21 cellular contexts compared by ENCODE assay signal in the genomic region with DNA sequence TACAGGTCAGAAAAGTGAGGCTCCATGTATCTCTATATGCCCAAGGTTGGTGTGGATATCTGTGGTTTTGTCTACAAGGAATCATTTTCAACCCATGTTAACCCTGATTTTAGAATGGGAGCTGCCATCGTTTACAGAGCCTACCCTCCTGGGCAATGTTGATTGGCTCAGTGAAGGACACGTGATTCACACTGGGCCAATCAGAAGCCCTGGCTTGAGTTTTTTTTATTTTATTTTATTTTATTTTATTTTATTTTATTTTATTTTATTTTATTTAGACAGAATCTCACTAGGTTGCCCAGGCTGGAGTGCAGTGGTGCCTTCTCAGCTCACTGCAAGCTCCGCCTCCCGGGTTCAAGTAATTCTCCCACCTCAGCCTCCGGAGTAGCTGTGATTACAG. TPM values are rescaled to one million over a fixed set of nuclear protein-coding genes. Genes with fewer than 3 reads are reported as not detected.
DNase-seq lines count a peak whose midpoint lies in the region; ATAC-seq, FAIRE-seq and TF ChIP-seq lines count a peak whose summit lies in the region.
"Had no signal": no experiment of that assay in that cellular context is flagged by ENCODE, and none has a peak within 500 bp of the region (broad histone marks: within the 10 kb centered on the region; RNA-seq: fewer than 3 reads in every experiment).

No MANE protein-coding gene starts in this region.

- no peak overlapping the region for H3K4me3 Mint-ChIP-seq in glutamatergic neuron (ENCODE audit: unreplicated experiment)
- H3K4me3 Mint-ChIP-seq: CD14-positive monocyte; CD4-positive, alpha-beta T cell; CD8-positive, alpha-beta memory T cell; H9; HFFc6 had no signal

- no peak for ATAC-seq in K562
- no peak for ATAC-seq in gastrocnemius medialis
- ATAC-seq: A549, GM12878 had no signal

- H3K4me2 ChIP-seq in BLaER1 treated with 17β-estradiol and CSF1 and Interleukin-3, amounts not matched to agents 10 nM and 100 nM = peak overlapping the region in 6 of 11 experiments; percentile 75 to 87 (median 83); a peak in 8 of 22 replicates
- H3K4me2 ChIP-seq in K562 (ENCODE audit: insufficient read depth, low read length) = no peak overlapping the region
- H3K4me2 ChIP-seq: A549 had no signal

- no peaks in the 10 kb centered on the region for H3K36me3 Mint-ChIP-seq in glutamatergic neuron (ENCODE audit: unreplicated experiment)
- H3K36me3 Mint-ChIP-seq: CD14-positive monocyte had no signal

- peaks cover 13 to 20% (median 18%) of the 10 kb centered on the region in 11 experiments for H3K9me3 ChIP-seq in BLaER1 treated with 17β-estradiol and CSF1 and Interleukin-3, amounts not matched to agents 10 nM and 100 nM (replicated peaks in 1 of 11)
- H3K9me3 ChIP-seq in K562 (replicated peaks; ENCODE audit: control insufficient read depth, insufficient read depth, low read depth, low read length) = no peaks in the 10 kb centered on the region
- H3K9me3 ChIP-seq in gastrocnemius medialis = no peaks in the 10 kb centered on the region
- H3K9me3 ChIP-seq in ascending aorta = no peaks in the 10 kb centered on the region
- H3K9me3 ChIP-seq: A549 had no signal

- POLR2A ChIA-PET in K562 (lab: Yijun Ruan, JAX) = interaction anchor here (0.6 to 1.1 kb wide), 4 partner anchors 9 to 1997 kb away, joined by 3 read pairs; no protein-coding TSS in a partner anchor

- peaks cover 57% of the 10 kb centered on the region for H3K4me1 Mint-ChIP-seq in glutamatergic neuron (ENCODE audit: low read depth, unreplicated experiment)
- H3K4me1 Mint-ChIP-seq: CD14-positive monocyte had no signal

- H3K27ac Mint-ChIP-seq in glutamatergic neuron (ENCODE audit: unreplicated experiment) = peak overlapping the region; percentile 29
- H3K27ac Mint-ChIP-seq: CD14-positive monocyte; CD4-positive, alpha-beta T cell; CD8-positive, alpha-beta memory T cell; H9; HFFc6 had no signal

- H3K9me3 Mint-ChIP-seq in glutamatergic neuron (ENCODE audit: unreplicated experiment) = peaks cover 25% of the 10 kb centered on the region
- H3K9me3 Mint-ChIP-seq: CD4-positive, alpha-beta T cell had no signal

- H3K9me1 ChIP-seq in K562 (ENCODE audit: control insufficient read depth, insufficient read depth, low read length) = no peaks in the 10 kb centered on the region

- H2AFZ ChIP-seq in K562 (ENCODE audit: low read depth, low read length) = no peak overlapping the region
- H2AFZ ChIP-seq: GM23248 had no signal

- FAIRE-seq in K562 (lab: Jason Lieb, UNC) (no peak), HTR-8/SVneo (lab: Jason Lieb, UNC) (no peak)
- FAIRE-seq: A549, D721Med, GM12878, GM19239 had no signal

- no TSS peak for BruUV-seq in K562 (replicated peaks; lab: Mats Ljungman, UMichigan)

- H3K27me3 Mint-ChIP-seq in glutamatergic neuron (ENCODE audit: unreplicated experiment) = peaks cover 26% of the 10 kb centered on the region

- no peak for TF ChIP-seq RAD21 in K562 (CRISPR knock-in tag; conservative IDR thresholded peaks at IDR 0.05 in 1 of 2, IDR thresholded peaks at IDR 0.05 in 1 of 2)

- peak in 3 of 4 experiments; percentile 77 to 90 (median 88) for DNase-seq in K562 (ENCODE audit: extremely low read depth in 1 of 4, low spot score in 3 of 4)
- no peak for DNase-seq in glutamatergic neuron
- no peak for DNase-seq in gastrocnemius medialis
- no peak for DNase-seq in HTR-8/SVneo (ENCODE audit: insufficient read length, low spot score)
- no peak for DNase-seq in ascending aorta (ENCODE audit: low spot score in 2 of 2)
- no peak for DNase-seq in activated naive CD4-positive, alpha-beta T cell treated with Interleukin-2 at 50 U/mL for 16 hours
- DNase-seq: 8988T; CD4-positive, alpha-beta T cell; CD8-positive, alpha-beta memory T cell; DMS 273 treated with DMSO at 0.1 percent for 48 hours; EL; GDM1; GM23248; H9; HFFc6 had no signal

- H4K20me1 ChIP-seq in BLaER1 treated with 17β-estradiol and CSF1 and Interleukin-3, amounts not matched to agents 10 nM and 100 nM = peaks cover 0 to 6% (median 0%) of the 10 kb centered on the region in 11 experiments; a peak in 1 of 22 replicates
- H4K20me1 ChIP-seq in K562 (replicated peaks; ENCODE audit: control insufficient read depth, insufficient read depth, low read length) = 0 out of 2 replicates have a peak, but pooled peaks cover 4% of the 10 kb centered on the region

- WGBS in K562 (ENCODE audit: insufficient coverage, low coverage, missing lambda C conversion rate) = 17% methylated on average over 5 of the region's 5 CpGs

- CTCF ChIA-PET in K562 (lab: Yijun Ruan, JAX; ENCODE audit: low intra/inter-chr PET ratio) = no interaction called here

- intact Hi-C loops in K562 (cut with micrococcal nuclease) = no loop called here
- intact Hi-C loops in gastrocnemius medialis (cut with DNase I; ENCODE audit: low total_unique reads) = loop anchor here (2.0 kb wide), 1 partner anchor 26 kb away; no protein-coding TSS in a partner anchor
- intact Hi-C loops in ascending aorta (cut with DNase I) = no loop called here

- TF ChIP-seq POLR2A in K562 (conservative IDR thresholded peaks at IDR 0.05) (no peak), gastrocnemius medialis (IDR thresholded peaks at IDR 0.05) (no peak)

- H3K27ac ChIP-seq in BLaER1 treated with 17β-estradiol and CSF1 and Interleukin-3, amounts not matched to agents 10 nM and 100 nM = no peak overlapping the region
- no peak overlapping the region for H3K27ac ChIP-seq in K562 (ENCODE audit: extremely low read depth, low read depth, low read length)
- H3K27ac ChIP-seq in gastrocnemius medialis = peak overlapping the region in 3 of 4 donors; percentile 76 to 81 (median 79)
- no peak overlapping the region for H3K27ac ChIP-seq in ascending aorta
- H3K27ac ChIP-seq: A549, GM23248 had no signal

- H3K36me3 ChIP-seq in BLaER1 treated with 17β-estradiol and CSF1 and Interleukin-3, amounts not matched to agents 10 nM and 100 nM = 0 out of 22 replicates have a peak, but pooled peaks cover 0 to 4% (median 0%) of the 10 kb centered on the region in 11 experiments
- H3K36me3 ChIP-seq in K562 (ENCODE audit: control insufficient read depth, insufficient read depth, low read length) = no peaks in the 10 kb centered on the region
- no peaks in the 10 kb centered on the region for H3K36me3 ChIP-seq in gastrocnemius medialis
- no peaks in the 10 kb centered on the region for H3K36me3 ChIP-seq in ascending aorta

- no peak overlapping the region for H3K4me3 ChIP-seq in BLaER1 treated with 17β-estradiol and CSF1 and Interleukin-3, amounts not matched to agents 10 nM and 100 nM
- H3K4me3 ChIP-seq in K562 (no peak overlapping the region), gastrocnemius medialis (no peak overlapping the region), ascending aorta (no peak overlapping the region)
- H3K4me3 ChIP-seq: A549, GM12878, GM23248 had no signal

- TF ChIP-seq EP300 in K562 (IDR thresholded peaks at IDR 0.05; ENCODE audit: low read length) = no peak

- no peaks in the 10 kb centered on the region for H3K79me2 ChIP-seq in K562 (ENCODE audit: control insufficient read depth, insufficient read depth, low read length)

- H3K4me1 ChIP-seq in BLaER1 treated with 17β-estradiol and CSF1 and Interleukin-3, amounts not matched to agents 10 nM and 100 nM = peaks cover 23 to 84% (median 81%) of the 10 kb centered on the region in 10 experiments; a peak in 19 of 20 replicates
- H3K4me1 ChIP-seq in K562 (replicated peaks in 1 of 2; ENCODE audit: control insufficient read depth in 2 of 2, insufficient read depth in 2 of 2, low read length in 2 of 2) = peaks cover 0 to 10% of the 10 kb centered on the region in 2 experiments; a peak in 1 of 5 replicates
- H3K4me1 ChIP-seq in gastrocnemius medialis = peaks cover 34 to 41% of the 10 kb centered on the region in 2 donors
- H3K4me1 ChIP-seq in ascending aorta = peaks cover 0 to 10% of the 10 kb centered on the region in 2 donors
- H3K4me1 ChIP-seq: A549 had no signal

- in situ Hi-C loops in K562 (cut with MboI) = no loop called here
- in situ Hi-C loops in gastrocnemius medialis (cut with MboI; ENCODE audit: low sequenced_read_pairs in 4 of 4) = no loop called here

- H3K9ac ChIP-seq in BLaER1 treated with 17β-estradiol and CSF1 and Interleukin-3, amounts not matched to agents 10 nM and 100 nM = no peak overlapping the region
- no peak overlapping the region for H3K9ac ChIP-seq in K562 (ENCODE audit: insufficient read depth in 1 of 2, low read depth in 2 of 2, low read length in 2 of 2)
- H3K9ac ChIP-seq: GM23248 had no signal

- TF ChIP-seq CTCF in K562 (IDR thresholded peaks at IDR 0.05 in 2 of 3, conservative IDR thresholded peaks at IDR 0.05 in 1 of 3; ENCODE audit: insufficient read depth in 2 of 3, low read depth in 1 of 3, low read length in 3 of 3) (no peak), glutamatergic neuron (IDR thresholded peaks at IDR 0.05; ENCODE audit: partially characterized antibody, unreplicated experiment) (no peak), gastrocnemius medialis (IDR thresholded peaks at IDR 0.05 in 4 of 5, conservative IDR thresholded peaks at IDR 0.05 in 1 of 5) (no peak), ascending aorta (IDR thresholded peaks at IDR 0.05) (no peak)

- H3K27me3 ChIP-seq in BLaER1 treated with 17β-estradiol and CSF1 and Interleukin-3, amounts not matched to agents 10 nM and 100 nM = no peaks in the 10 kb centered on the region
- H3K27me3 ChIP-seq in K562 (ENCODE audit: control insufficient read depth in 2 of 2, insufficient read depth in 2 of 2, low read length in 2 of 2) = peaks cover 9 to 50% of the 10 kb centered on the region in 2 experiments; a peak in 2 of 5 replicates
- H3K27me3 ChIP-seq in gastrocnemius medialis = no peaks in the 10 kb centered on the region
- no peaks in the 10 kb centered on the region for H3K27me3 ChIP-seq in ascending aorta

RNA-seq across cellular contexts. Expression of gene FOXO6, which starts 35.8 kb away (rescaled TPM):
- total RNA-seq in K562 (2011; cell fraction: chromatin; rRNA removed; ENCODE audit: low replicate concordance) = not detected in 2 replicates
- 0.17 and 0.53 TPM in 2 replicates for total RNA-seq in K562 (2011; cell fraction: nucleolus; rRNA removed)
- not detected in 2 replicates for total RNA-seq in K562 (2011; cell fraction: nucleoplasm; rRNA removed)
- total RNA-seq in K562 (2014; rRNA removed) (0.08 TPM in 1 of 2 replicates, not detected in the other), K562 (2014; rRNA removed; fragmentation: Illumina TruSeq; extraction: Trizol) (not detected in 2 replicates), K562 (2015; rRNA removed; fragmentation: Illumina TruSeq; extraction: Trizol) (0.04 TPM in 1 of 2 replicates, not detected in the other), K562 (2021) (0.31 and 0.38 TPM in 2 replicates), glutamatergic neuron (ENCODE audit: unreplicated experiment) (11.7 TPM), gastrocnemius medialis (1 to 10 TPM in 2 of 4 donors, under 1 TPM in 2; 0.20 to 3.9 (median 0.94) TPM), ascending aorta (5.7 TPM)
- polyA plus RNA-seq in K562 (2011; rRNA removed) (not detected in 2 replicates), K562 (2014; fragmentation: Illumina TruSeq; extraction: Trizol) (0.10 TPM in 1 of 2 replicates, not detected in the other), K562 (2014; fragmentation: Nextera tagmentation; extraction: Ambion mirVana) (not detected), K562 (2014; rRNA removed) (0.13 and 0.43 TPM in 2 replicates)
- polyA plus RNA-seq in K562 (2011; cell fraction: cytosol; rRNA removed) = not detected in 2 replicates
- polyA plus RNA-seq in K562 (2011; cell fraction: nucleus; rRNA removed) = 0.04 and 0.06 TPM in 2 replicates
- polyA plus RNA-seq in K562 (2012) = 0.18 and 0.51 TPM in 2 replicates
- 0.14 TPM in 1 of 2 replicates, not detected in the other for polyA minus RNA-seq in K562 (2011; rRNA and poly(A)+ RNA removed)
- polyA minus RNA-seq in K562 (2011; cell fraction: cytosol; rRNA and poly(A)+ RNA removed) = not detected in 2 replicates
- polyA minus RNA-seq in K562 (2011; cell fraction: nucleus; rRNA and poly(A)+ RNA removed) = 0.22 and 0.27 TPM in 2 replicates
- total RNA-seq: GM12878, GM23248 had no signal
- polyA plus RNA-seq: CD14-positive monocyte; CD8-positive, alpha-beta memory T cell; GM23248 had no signal

Comparison
In these comparisons a context has a peak if more than half of its experiments do, and no peak if none do; other contexts are left out.
1. H3K27ac ChIP-seq: peak in gastrocnemius medialis (3 of 4); none in BLaER1 treated with 17β-estradiol and CSF1 and Interleukin-3, amounts not matched to agents 10 nM and 100 nM (0 of 11), K562 (single experiment) and ascending aorta (0 of 2).
2. DNase-seq: peak in K562 (3 of 4); none in glutamatergic neuron (single experiment), gastrocnemius medialis (0 of 2), HTR-8/SVneo (single experiment), ascending aorta (0 of 2) and activated naive CD4-positive, alpha-beta T cell treated with Interleukin-2 at 50 U/mL for 16 hours (single experiment).